27 cellular contexts compared by ENCODE assay signal in the genomic region with DNA sequence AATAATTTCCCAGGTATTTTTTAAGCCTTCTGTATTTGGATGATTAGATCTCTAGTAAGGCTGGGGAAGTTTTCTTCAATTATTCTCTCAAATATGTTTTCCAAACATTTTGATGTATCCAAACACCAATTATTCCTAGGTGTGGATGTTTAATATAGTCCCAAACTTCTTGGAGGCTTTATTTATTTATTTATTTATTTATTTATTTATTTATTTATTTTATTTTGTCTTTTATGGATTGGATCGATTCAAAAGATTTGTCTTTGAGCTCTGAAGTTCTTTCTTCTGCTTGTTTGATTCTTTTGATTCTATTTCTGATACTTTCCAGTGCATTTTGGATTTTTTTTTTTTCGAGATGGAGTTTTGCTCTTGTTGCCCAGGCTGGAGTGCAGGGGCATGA.
"Had no signal": no experiment of that assay in that cellular context is flagged by ENCODE, and none has a peak within 500 bp of the region (broad histone marks: within the 10 kb centered on the region; RNA-seq: fewer than 3 reads in every experiment).

No MANE protein-coding gene starts in this region.

- H3K9me3 ChIP-seq: testis, thoracic aorta, thyroid gland, tibial artery, upper lobe of right lung, uterus, vagina had no signal

- FAIRE-seq: urothelium cell line had no signal

- H3K27ac ChIP-seq: stomach, suprapubic skin, testis, thoracic aorta, thyroid gland, tibial artery, tibial nerve, transverse colon, upper lobe of left lung, upper lobe of right lung, uterus, vagina had no signal

- DNase-seq: stimulated activated CD4-positive, alpha-beta T cell treated with anti-CD3 and anti-CD28 coated beads, Interleukin-2, amount 100 ng/mL, for 48 hours; stimulated activated CD4-positive, alpha-beta T cell treated with anti-CD3 and anti-CD28 coated beads, Interleukin-4, amount 100 ng/mL, for 1 hour; stimulated activated CD4-positive, alpha-beta T cell treated with anti-CD3 and anti-CD28 coated beads, Interleukin-4, amount 100 ng/mL, for 24 hours; stimulated activated CD4-positive, alpha-beta T cell treated with anti-CD3 and anti-CD28 coated beads, Interleukin-4, amount 100 ng/mL, for 4 hours; stimulated activated CD8-positive, alpha-beta memory T cell treated with anti-CD3 and anti-CD28 coated beads, Interleukin-4, amount 100 ng/mL, for 48 hours; stimulated activated naive B cell treated with anti-CD40 and anti-IgM and Interleukin-4, amounts not matched to agents 10 μg/mL and 1 μg/mL and 100 μg/mL, for 72 hours; stimulated activated naive CD4-positive, alpha-beta T cell; stimulated activated naive CD4-positive, alpha-beta T cell treated with Interleukin-2 at 50 U/mL for 16 hours; stimulated activated naive CD8-positive, alpha-beta T cell treated with anti-CD3 and anti-CD28 coated beads, Interleukin-15, amount 100 ng/mL, for 72 hours; stimulated activated naive CD8-positive, alpha-beta T cell treated with anti-CD3 and anti-CD28 coated beads, Interleukin-15, Interleukin-2, amounts not matched to agents 100 U/mL and 50 U/mL, for 24 hours; stomach; substantia nigra; thyroid gland; tibial artery; transverse colon; trophoblast cell; upper lobe of left lung; upper lobe of right lung; uterus had no signal

- H3K27me3 ChIP-seq: stomach, suprapubic skin, testis, thyroid gland, tibial artery, tibial nerve, transverse colon, upper lobe of left lung, upper lobe of right lung, uterus, vagina had no signal

- H3K4me1 ChIP-seq: stomach, suprapubic skin, testis, thyroid gland, tibial artery, tibial nerve, transverse colon, upper lobe of left lung, upper lobe of right lung, uterus, vagina had no signal

- H3K36me3 ChIP-seq: stomach, suprapubic skin, thoracic aorta, thyroid gland, tibial artery, tibial nerve, transverse colon, upper lobe of left lung, upper lobe of right lung, uterus, vagina had no signal

- H3K4me3 ChIP-seq: stomach, suprapubic skin, testis, thoracic aorta, thyroid gland, tibial artery, tibial nerve, transverse colon, upper lobe of left lung, upper lobe of right lung, uterus, vagina had no signal

- ATAC-seq: stimulated activated effector memory CD8-positive, alpha-beta T cell treated with anti-CD3 and anti-CD28 coated beads, Interleukin-12 subunit alpha, Interleukin-12 subunit beta, amount 100 ng/mL, for 72 hours; stimulated activated memory B cell treated with anti-CD40 and anti-IgM and Interleukin-4, amounts not matched to agents 10 μg/mL and 1 μg/mL and 100 μg/mL, for 72 hours; stimulated activated naive B cell treated with anti-CD40 and anti-IgM and Interleukin-4, amounts not matched to agents 10 μg/mL and 1 μg/mL and 100 μg/mL, for 72 hours; stimulated activated naive CD8-positive, alpha-beta T cell treated with anti-CD3 and anti-CD28 coated beads, Interleukin-15, amount 100 ng/mL, for 72 hours; stimulated activated naive CD8-positive, alpha-beta T cell treated with anti-CD3 and anti-CD28 coated beads, Interleukin-15, Interleukin-2, amounts not matched to agents 100 U/mL and 50 U/mL, for 24 hours; upper lobe of right lung had no signal
